ENCODE assay signal across 22 cellular contexts in genomic region chr9:137953683-137954438, GRCh38.
DNase-seq lines count a peak whose midpoint lies in the region; ATAC-seq and TF ChIP-seq lines count a peak whose summit lies in the region.
"Had no signal": no experiment of that assay in that cellular context is flagged by ENCODE, and none has a peak within 500 bp of the region (broad histone marks: within the 10 kb centered on the region; RNA-seq: fewer than 3 reads in every experiment).

No MANE protein-coding gene starts in this region.

- no peak overlapping the region for H4K8ac ChIP-seq in neuronal stem cell (ENCODE audit: low read depth, low read length)

- peaks cover 0 to under 1% of the 10 kb centered on the region in 2 donors for H3K4me1 ChIP-seq in neuronal stem cell (ENCODE audit: control insufficient read depth in 2 of 2, insufficient read depth in 1 of 2, low read depth in 1 of 2, low read length in 2 of 2)

- no peak for TF ChIP-seq CTCF in activated CD8-positive, alpha-beta T cell treated with anti-CD3 and anti-CD28 coated beads for 36 hours (IDR thresholded peaks at IDR 0.05)
- TF ChIP-seq CTCF in VCaP (conservative IDR thresholded peaks at IDR 0.05) = no peak

- intact Hi-C loops in activated CD8-positive, alpha-beta T cell treated with anti-CD3 and anti-CD28 coated beads for 36 hours (cut with micrococcal nuclease) = no loop called here

- peak overlapping the region; percentile 38 for H2AK5ac ChIP-seq in neuronal stem cell (ENCODE audit: low read depth, low read length)

- no peaks in the 10 kb centered on the region for H3K9me3 Mint-ChIP-seq in activated CD8-positive, alpha-beta T cell treated with anti-CD3 and anti-CD28 coated beads, Interleukin-2, amount 10 ng/mL, durations not matched to agents 7 days and 5 days (ENCODE audit: insufficient read depth)
- no peaks in the 10 kb centered on the region for H3K9me3 Mint-ChIP-seq in activated CD8-positive, alpha-beta T cell treated with anti-CD3 and anti-CD28 coated beads for 36 hours

- H3K4me3 Mint-ChIP-seq in activated CD8-positive, alpha-beta T cell treated with anti-CD3 and anti-CD28 coated beads, Interleukin-2, amount 10 ng/mL, durations not matched to agents 7 days and 5 days = no peak overlapping the region
- H3K4me3 Mint-ChIP-seq in activated CD8-positive, alpha-beta T cell treated with anti-CD3 and anti-CD28 coated beads for 36 hours = no peak overlapping the region
- H3K4me3 Mint-ChIP-seq: CD8-positive, alpha-beta memory T cell; HFFc6 had no signal

- H3K4me3 ChIP-seq in neuronal stem cell (ENCODE audit: low read length in 2 of 2) = no peak overlapping the region
- H3K4me3 ChIP-seq: SK-N-MC had no signal

- POLR2A ChIA-PET in activated CD8-positive, alpha-beta T cell treated with anti-CD3 and anti-CD28 coated beads, Interleukin-2, amount 10 ng/mL, durations not matched to agents 7 days and 5 days (lab: Charles Lee) = interaction anchor here (0.6 kb wide), 1 partner anchor 113 kb away, joined by 3 read pairs; no protein-coding TSS in a partner anchor
- POLR2A ChIA-PET in activated CD8-positive, alpha-beta T cell treated with anti-CD3 and anti-CD28 coated beads for 36 hours (lab: Charles Lee) = no interaction called here

- peaks cover 0 to 2% of the 10 kb centered on the region in 2 donors for H3K36me3 ChIP-seq in neuronal stem cell (replicated peaks in 1 of 2; ENCODE audit: control insufficient read depth in 2 of 2, insufficient read depth in 2 of 2, low read length in 2 of 2)

- H2BK15ac ChIP-seq in neuronal stem cell (ENCODE audit: low read length) = no peak overlapping the region

- peaks cover 0 to 1% (median 0%) of the 10 kb centered on the region in 3 experiments for H3K27me3 ChIP-seq in neuronal stem cell (ENCODE audit: control insufficient read depth in 3 of 3, insufficient read depth in 3 of 3, low read depth in 1 of 3, low read length in 3 of 3)

- H2BK12ac ChIP-seq in neuronal stem cell (ENCODE audit: low read length) = no peak overlapping the region

- peak overlapping the region; percentile 25 for H3K18ac ChIP-seq in neuronal stem cell (ENCODE audit: low read length)

- H3K4me2 ChIP-seq in neuronal stem cell (ENCODE audit: insufficient read depth, low read length, poor library complexity, severe bottlenecking) = no peak overlapping the region
- H3K4me2 ChIP-seq: KMS-11 had no signal

- H3K27me3 Mint-ChIP-seq in activated CD8-positive, alpha-beta T cell treated with anti-CD3 and anti-CD28 coated beads, Interleukin-2, amount 10 ng/mL, durations not matched to agents 7 days and 5 days (ENCODE audit: low read depth) = no peaks in the 10 kb centered on the region
- H3K27me3 Mint-ChIP-seq in activated CD8-positive, alpha-beta T cell treated with anti-CD3 and anti-CD28 coated beads for 36 hours = peaks cover 1% of the 10 kb centered on the region

- H2AFZ ChIP-seq in neuronal stem cell (ENCODE audit: low read length) = no peak overlapping the region

- peak overlapping the region; percentile 10 for H3K23ac ChIP-seq in neuronal stem cell (ENCODE audit: low read depth, low read length, poor library complexity)

- no peak overlapping the region for H4K91ac ChIP-seq in neuronal stem cell (ENCODE audit: low read depth, low read length, poor library complexity)

- H3K4me1 Mint-ChIP-seq in activated CD8-positive, alpha-beta T cell treated with anti-CD3 and anti-CD28 coated beads, Interleukin-2, amount 10 ng/mL, durations not matched to agents 7 days and 5 days (ENCODE audit: low read depth) = no peaks in the 10 kb centered on the region
- no peaks in the 10 kb centered on the region for H3K4me1 Mint-ChIP-seq in activated CD8-positive, alpha-beta T cell treated with anti-CD3 and anti-CD28 coated beads for 36 hours (ENCODE audit: low read depth)
- H3K4me1 Mint-ChIP-seq: CD8-positive, alpha-beta memory T cell had no signal

- H3K27ac ChIP-seq in VCaP = peak overlapping the region; percentile 27
- H3K27ac ChIP-seq in neuronal stem cell (replicated peaks; ENCODE audit: low read length) = no peak overlapping the region
- H3K27ac ChIP-seq: C4-2B, KMS-11, RWPE1, SK-N-MC had no signal

- H3K79me1 ChIP-seq in neuronal stem cell (ENCODE audit: low read depth, low read length) = no peaks in the 10 kb centered on the region

- H3K9ac ChIP-seq in neuronal stem cell (ENCODE audit: low read depth, low read length, poor library complexity) = no peak overlapping the region
- H3K9ac ChIP-seq: KMS-11 had no signal

- no peak overlapping the region for H2BK120ac ChIP-seq in neuronal stem cell (ENCODE audit: low read depth, low read length)

- peaks cover 0 to 19% of the 10 kb centered on the region in 2 donors for H3K9me3 ChIP-seq in neuronal stem cell (replicated peaks in 1 of 2; ENCODE audit: control insufficient read depth in 2 of 2, insufficient read depth in 1 of 2, low read depth in 1 of 2, low read length in 2 of 2)

- no peaks in the 10 kb centered on the region for H3K36me3 Mint-ChIP-seq in activated CD8-positive, alpha-beta T cell treated with anti-CD3 and anti-CD28 coated beads, Interleukin-2, amount 10 ng/mL, durations not matched to agents 7 days and 5 days (ENCODE audit: low read depth)
- H3K36me3 Mint-ChIP-seq in activated CD8-positive, alpha-beta T cell treated with anti-CD3 and anti-CD28 coated beads for 36 hours (ENCODE audit: low read depth) = no peaks in the 10 kb centered on the region
- H3K36me3 Mint-ChIP-seq: CD8-positive, alpha-beta memory T cell had no signal

- ATAC-seq in activated CD8-positive, alpha-beta T cell treated with anti-CD3 and anti-CD28 coated beads, Interleukin-2, amount 10 ng/mL, durations not matched to agents 7 days and 5 days = peak; percentile 20
- no peak for ATAC-seq in activated CD8-positive, alpha-beta T cell treated with anti-CD3 and anti-CD28 coated beads for 36 hours
- ATAC-seq in HG03457 (IDR thresholded peaks at IDR 0.05; ENCODE audit: unreplicated experiment) = no peak

- peak overlapping the region; percentile 64 for H3K14ac ChIP-seq in neuronal stem cell (ENCODE audit: low read length)

- WGBS in neuronal stem cell (ENCODE audit: extremely low coverage in 2 of 2, insufficient read length in 2 of 2, insufficient replicate concordance in 1 of 2), 2 donors = no CpG with 5 or more reads among the region's 10 CpGs

- DNase-seq in activated CD8-positive, alpha-beta T cell treated with anti-CD3 and anti-CD28 coated beads, Interleukin-2, amount 10 ng/mL, durations not matched to agents 7 days and 5 days = no peak
- no peak for DNase-seq in activated CD8-positive, alpha-beta T cell treated with anti-CD3 and anti-CD28 coated beads for 36 hours
- DNase-seq in neuronal stem cell (ENCODE audit: low spot score) = no peak
- DNase-seq in NCI-H82 (lab: John Stamatoyannopoulos, UW) = no peak
- no peak for DNase-seq in activated gamma-delta T cell treated with Interleukin-2 at 50 U/mL for 16 hours
- DNase-seq: Calu3; CD8-positive, alpha-beta memory T cell; GDM1; HFFc6; IMR-90; NCI-H1092 treated with DMSO at 0.1 percent for 48 hours; NCI-H1436 treated with DMSO at 0.1 percent for 48 hours; NCI-H1930; NCI-H2227 treated with DMSO at 0.1 percent for 48 hours; NCI-H510A; SHP77 treated with DMSO at 0.1 percent for 48 hours had no signal

- H2BK5ac ChIP-seq in neuronal stem cell (ENCODE audit: low read length) = no peak overlapping the region

- H3K27ac Mint-ChIP-seq in activated CD8-positive, alpha-beta T cell treated with anti-CD3 and anti-CD28 coated beads, Interleukin-2, amount 10 ng/mL, durations not matched to agents 7 days and 5 days = no peak overlapping the region
- no peak overlapping the region for H3K27ac Mint-ChIP-seq in activated CD8-positive, alpha-beta T cell treated with anti-CD3 and anti-CD28 coated beads for 36 hours
- H3K27ac Mint-ChIP-seq: CD8-positive, alpha-beta memory T cell; HFFc6 had no signal

- H3K4ac ChIP-seq in neuronal stem cell (ENCODE audit: low read length) = no peak overlapping the region

- CTCF ChIA-PET in activated CD8-positive, alpha-beta T cell treated with anti-CD3 and anti-CD28 coated beads, Interleukin-2, amount 10 ng/mL, durations not matched to agents 7 days and 5 days (lab: Charles Lee) = no interaction called here
- CTCF ChIA-PET in activated CD8-positive, alpha-beta T cell treated with anti-CD3 and anti-CD28 coated beads for 36 hours (lab: Charles Lee) = no interaction called here
